ENCODE assay signal across 9 cellular contexts in the genomic region with DNA sequence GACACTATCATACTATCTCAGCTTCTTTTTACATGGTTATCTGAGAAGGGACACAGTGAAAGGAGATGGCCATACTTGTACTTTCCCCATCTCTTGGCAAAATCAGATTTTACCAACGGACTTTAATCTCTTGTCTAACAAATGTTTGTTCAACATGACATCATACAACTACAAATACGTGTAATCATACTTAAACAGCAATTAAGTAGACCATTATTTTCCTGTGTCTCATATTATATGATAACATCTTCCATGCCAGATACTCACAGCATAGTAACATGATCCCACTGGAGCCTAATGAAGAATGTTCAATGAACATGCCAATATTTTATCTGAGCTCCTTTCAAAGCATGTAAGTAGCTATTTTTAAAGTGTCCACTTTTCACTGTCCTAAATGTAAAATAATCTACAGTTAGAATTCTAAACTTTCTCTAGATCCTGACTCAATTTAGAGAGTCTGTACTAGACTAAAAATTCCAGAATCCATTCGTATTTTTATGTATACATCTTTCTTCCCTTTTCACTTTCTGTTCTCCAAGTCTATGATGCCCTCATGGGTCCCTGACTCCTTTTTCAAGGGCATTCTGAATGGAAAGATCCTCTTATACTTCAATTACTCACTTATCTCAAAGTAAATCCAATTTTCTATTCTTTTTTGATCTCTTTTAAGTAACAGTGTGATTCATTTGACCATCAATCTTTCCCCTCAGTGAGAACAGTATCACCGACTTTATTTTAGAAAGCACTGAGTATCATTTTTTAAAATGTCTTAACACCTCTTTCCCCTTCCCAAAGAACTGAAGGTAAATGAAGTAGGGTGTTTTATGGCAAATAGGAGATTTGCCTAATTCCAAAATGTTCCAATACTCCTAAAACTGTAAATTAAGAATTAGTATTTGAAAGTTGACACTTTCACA.
DNase-seq lines count a peak whose midpoint lies in the region; ATAC-seq, FAIRE-seq and TF ChIP-seq lines count a peak whose summit lies in the region.
"Had no signal": no experiment of that assay in that cellular context is flagged by ENCODE, and none has a peak within 500 bp of the region (broad histone marks: within the 10 kb centered on the region; RNA-seq: fewer than 3 reads in every experiment).

No MANE protein-coding gene starts in this region.

- peak; percentile 10 for ATAC-seq in GM21381 (IDR thresholded peaks at IDR 0.05; ENCODE audit: unreplicated experiment)
- ATAC-seq in pancreas, result peak in 3 of 4 donors; percentile 34 to 57 (median 40)
- ATAC-seq in HG03025 (IDR thresholded peaks at IDR 0.05; ENCODE audit: low FRiP score, unreplicated experiment), result no peak

- H3K27me3 Mint-ChIP-seq in brain, result no peaks in the 10 kb centered on the region

- peak overlapping the region in 3 of 5 experiments; percentile 38 to 82 (median 64) for H3K27ac Mint-ChIP-seq in brain

- H3K9me3 Mint-ChIP-seq in brain, result no peaks in the 10 kb centered on the region

- peak; percentile 2 for DNase-seq in LoVo (ENCODE audit: low spot score)
- DNase-seq in pancreas, result no peak
- DNase-seq in OCI-M2 (lab: John Stamatoyannopoulos, UW; ENCODE audit: unreplicated experiment), result no peak
- no peak for DNase-seq in NCI-H1694 (lab: John Stamatoyannopoulos, UW)
- DNase-seq in stimulated activated CD4-positive, alpha-beta T cell treated with anti-CD3 and anti-CD28 coated beads, Interleukin-1b, Interleukin-23, amount 100 ng/mL, for 48 hours, result no peak

- no peaks in the 10 kb centered on the region for H3K9me3 ChIP-seq in pancreas
- H3K9me3 ChIP-seq: sigmoid colon had no signal

- 32 to 37% methylated on average over 4 of the region's 4 CpGs for WGBS in pancreas, 2 donors

- no peak for FAIRE-seq in pancreas (lab: Jason Lieb, UNC)

- H3K36me3 Mint-ChIP-seq in brain, result peaks cover 4% of the 10 kb centered on the region

- H3K4me1 Mint-ChIP-seq in brain, result peaks cover 13% of the 10 kb centered on the region

- no peak overlapping the region for H3K27ac ChIP-seq in pancreas
- H3K27ac ChIP-seq: sigmoid colon had no signal

- TF ChIP-seq CTCF in brain (conservative IDR thresholded peaks at IDR 0.05) (no peak), pancreas (IDR thresholded peaks at IDR 0.05) (no peak)

- H3K4me3 ChIP-seq in pancreas, result no peak overlapping the region
- H3K4me3 ChIP-seq: sigmoid colon had no signal

- H3K4me1 ChIP-seq in pancreas, result peaks cover 0 to 3% (median 0%) of the 10 kb centered on the region in 3 donors

- no peaks in the 10 kb centered on the region for H3K36me3 ChIP-seq in pancreas
- H3K36me3 ChIP-seq: sigmoid colon had no signal

- intact Hi-C loops in pancreas (cut with DNase I), result loop anchor here in 2 of 3 donors (10.0 kb wide), 2 partner anchors 157 to 263 kb away; no protein-coding TSS in a partner anchor

- H3K4me3 Mint-ChIP-seq in brain, result no peak overlapping the region

- H3K27me3 ChIP-seq in pancreas, result no peaks in the 10 kb centered on the region
- H3K27me3 ChIP-seq: sigmoid colon had no signal
